ENCODE assay signal across 8 cellular contexts in genomic region chr19:49869009-49869483, GRCh38. TPM values are rescaled to one million over a fixed set of nuclear protein-coding genes. Genes with fewer than 3 reads are reported as not detected.
DNase-seq lines count a peak whose midpoint lies in the region; ATAC-seq and TF ChIP-seq lines count a peak whose summit lies in the region.

No MANE protein-coding gene starts in this region.

- peaks cover 4% of the 10 kb centered on the region for H3K36me3 ChIP-seq in iPS DF 6.9 (ENCODE audit: control insufficient read depth, insufficient read depth, low read length)

- POLR2A ChIA-PET in HEK293T (lab: Yijun Ruan, JAX) = interaction anchor here (0.6 to 5.9 kb wide), 18 partner anchors 8 to 373 kb away, joined by 3 to 69 read pairs (median 4); partner anchors contain the start of genes AKT1S1, ATF5, FUZ and PTOV1

- CTCF ChIA-PET in HEK293T (lab: Yijun Ruan, JAX) = interaction anchor here (0.6 kb wide), 2 partner anchors 151 to 1762 kb away, joined by 3 read pairs; no protein-coding TSS in a partner anchor

- DNase-seq in HEK293T (ENCODE audit: extremely low spot score) = no peak
- DNase-seq in iPS DF 6.9 (ENCODE audit: low read depth, low spot score) = no peak
- no peak for DNase-seq in H4 (ENCODE audit: low spot score)
- no peak for DNase-seq in pons (ENCODE audit: low spot score)

- 0 out of 2 replicates have a peak, but pooled peaks cover 1% of the 10 kb centered on the region for H3K4me1 ChIP-seq in iPS DF 6.9 (ENCODE audit: control insufficient read depth, insufficient read depth, low read length)

- ATAC-seq in HG03457 (IDR thresholded peaks at IDR 0.05; ENCODE audit: unreplicated experiment) = no peak

- H3K9me3 ChIP-seq in iPS DF 6.9 (ENCODE audit: control insufficient read depth, insufficient read depth, low read length) = no peaks in the 10 kb centered on the region

- no peak for TF ChIP-seq CTCF in VCaP (conservative IDR thresholded peaks at IDR 0.05)

- peak overlapping the region; percentile 36; the same call in 1 of the 2 replicates for H3K4me3 ChIP-seq in GM08714 (ENCODE audit: low read length)
- peak overlapping the region; percentile 15; the same call in 1 of the 2 replicates for H3K4me3 ChIP-seq in iPS DF 6.9 (ENCODE audit: low read length)

- no CpG with 5 or more reads among the region's 15 CpGs for WGBS in iPS DF 6.9 (ENCODE audit: insufficient coverage, insufficient read length)

- no peaks in the 10 kb centered on the region for H3K27me3 ChIP-seq in iPS DF 6.9 (ENCODE audit: control insufficient read depth, insufficient read depth, low read length)

- H3K27ac ChIP-seq in VCaP = peak overlapping the region; percentile 99
- H3K27ac ChIP-seq in iPS DF 6.9 (ENCODE audit: low read length) = no peak overlapping the region
- H3K27ac ChIP-seq in temporal lobe (ENCODE audit: low read depth, low read length) = peak overlapping the region; percentile 93

TF ChIP-seq in HEK293T, 16 proteins besides CTCF, POLR2A, EP300 and RAD21:
- TF ChIP-seq PKNOX1 (IDR thresholded peaks at IDR 0.05) (peak; percentile 55; the same call in 1 of the 2 replicates), FOXK2 (IDR thresholded peaks at IDR 0.05) (no peak), FOXM1 (IDR thresholded peaks at IDR 0.05; ENCODE audit: borderline replicate concordance) (no peak), L3MBTL2 (conservative IDR thresholded peaks at IDR 0.05) (no peak)

RNA-seq across cellular contexts. Expression of gene PNKP, which starts 1.7 kb away (rescaled TPM):
- total RNA-seq in temporal lobe = 10.6 TPM
- total RNA-seq in H4 (2014; rRNA removed; shearing (Covaris generic)) = 20.5 and 22.7 TPM in 2 replicates

RNA-seq across cellular contexts. Expression of gene AKT1S1, which starts 8.1 kb away (rescaled TPM):
- total RNA-seq in temporal lobe = 2.5 TPM
- 12.8 and 13.4 TPM in 2 replicates for total RNA-seq in H4 (2014; rRNA removed; shearing (Covaris generic))

RNA-seq across cellular contexts. Expression of gene TBC1D17, which starts 8.5 kb away (rescaled TPM):
- 10.6 TPM for total RNA-seq in temporal lobe
- 2.6 and 6.8 TPM in 2 replicates for total RNA-seq in H4 (2014; rRNA removed; shearing (Covaris generic))

RNA-seq across cellular contexts. Expression of gene PTOV1, which starts 18.1 kb away (rescaled TPM):
- total RNA-seq in temporal lobe = 84.8 TPM
- 99.9 and 101 TPM in 2 replicates for total RNA-seq in H4 (2014; rRNA removed; shearing (Covaris generic))

RNA-seq across cellular contexts. Expression of gene IL4I1, which starts 27.6 kb away (rescaled TPM):
- not detected for total RNA-seq in temporal lobe
- 0.15 TPM in 1 of 2 replicates, not detected in the other for total RNA-seq in H4 (2014; rRNA removed; shearing (Covaris generic))
